1 cellular context compared by ENCODE assay signal in genomic region chr5:177371705-177372533, GRCh38.
TF ChIP-seq lines count a peak whose summit lies in the region.

No MANE protein-coding gene starts in this region.

TF ChIP-seq in GM12878, 131 proteins besides CTCF, POLR2A, EP300 and RAD21:
- TF ChIP-seq WRNIP1 (IDR thresholded peaks at IDR 0.05; ENCODE audit: borderline replicate concordance, low read depth, low read length) (no peak), TCF3 (IDR thresholded peaks at IDR 0.05; ENCODE audit: borderline replicate concordance, insufficient read depth, low read depth, low read length) (no peak), E4F1 (IDR thresholded peaks at IDR 0.05; ENCODE audit: borderline replicate concordance, partially characterized antibody) (no peak), CREB1 (IDR thresholded peaks at IDR 0.05; ENCODE audit: low read depth) (no peak), MYC (IDR thresholded peaks at IDR 0.05; ENCODE audit: insufficient read depth, insufficient read length, insufficient replicate concordance, low read length, severe bottlenecking) (no peak), E2F8 (IDR thresholded peaks at IDR 0.05; ENCODE audit: low read depth, partially characterized antibody) (no peak), ATF2 (IDR thresholded peaks at IDR 0.05; ENCODE audit: low read length) (no peak)
